8 cellular contexts compared by ENCODE assay signal in genomic region chr5:157328277-157328912, GRCh38.
A peak's percentile ranks its signal among the peaks of the same experiment; 100 is the strongest.
DNase-seq lines count a peak whose midpoint lies in the region; ATAC-seq and TF ChIP-seq lines count a peak whose summit lies in the region.

No MANE protein-coding gene starts in this region.

- ATAC-seq in GM18520 (IDR thresholded peaks at IDR 0.05; ENCODE audit: unreplicated experiment), result peak; percentile 81
- ATAC-seq in HG03045 (IDR thresholded peaks at IDR 0.05; ENCODE audit: unreplicated experiment), result peak; percentile 92
- ATAC-seq in left lobe of liver, result peak; percentile 99

- peak overlapping the region; percentile 19 for H3K4me3 ChIP-seq in AG10803 (ENCODE audit: low read length)

- TF ChIP-seq CTCF in AG10803 (conservative IDR thresholded peaks at IDR 0.05; ENCODE audit: low read length), result peak; percentile 96

- DNase-seq in AG10803 (ENCODE audit: low read depth), result peak; percentile 81
- DNase-seq in NCI-H2081 treated with DMSO at 0.1 percent for 48 hours (lab: John Stamatoyannopoulos, UW), result peak; percentile 27
- peak; percentile 67 for DNase-seq in UCSD-AML1 (lab: John Stamatoyannopoulos, UW; ENCODE audit: unreplicated experiment)
- DNase-seq in cerebellar cortex (ENCODE audit: low spot score), result peak; percentile 85
- DNase-seq in left lobe of liver (ENCODE audit: low spot score), result peak; percentile 63
- DNase-seq in stimulated activated CD4-positive, alpha-beta T cell treated with anti-CD3 and anti-CD28 coated beads, Interleukin-2, amount 100 ng/mL, for 48 hours, result peak; percentile 48 to 52

Comparison
In these comparisons a context has a peak if more than half of its experiments do, and no peak if none do; other contexts are left out.
1. Peak in every context shown above with its lines: DNase-seq, ATAC-seq and H3K4me3 ChIP-seq.
2. DNase-seq: peak in every context shown above with its lines; median percentile 85 in cerebellar cortex; 81 in AG10803; 67 in UCSD-AML1; 63 in left lobe of liver; 50 in stimulated activated CD4-positive, alpha-beta T cell treated with anti-CD3 and anti-CD28 coated beads, Interleukin-2, amount 100 ng/mL, for 48 hours; 27 in NCI-H2081 treated with DMSO at 0.1 percent for 48 hours.